In the genomic region with DNA sequence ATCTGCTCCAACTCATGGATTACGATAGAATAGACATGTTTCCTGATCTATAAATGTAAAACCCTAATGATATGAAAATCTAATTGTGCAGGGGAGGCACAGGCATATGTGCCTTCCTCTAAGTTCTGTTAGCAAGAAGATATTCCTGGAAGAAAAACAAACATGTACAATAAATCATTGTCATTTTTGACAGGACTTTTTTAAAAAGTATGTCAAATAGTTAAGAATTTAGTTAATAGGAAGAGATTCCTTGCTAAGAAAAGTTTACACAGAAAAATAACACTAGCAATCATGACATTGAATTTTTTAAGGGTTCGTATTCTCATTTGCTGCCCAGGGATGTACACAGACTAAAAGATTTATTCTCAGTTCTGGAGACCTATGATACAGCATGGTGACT, we compare ENCODE assay signal across 23 cellular contexts. TPM values are rescaled to one million over a fixed set of nuclear protein-coding genes. Genes with fewer than 3 reads are reported as not detected.
DNase-seq lines count a peak whose midpoint lies in the region; ATAC-seq and TF ChIP-seq lines count a peak whose summit lies in the region.
"Had no signal": no experiment of that assay in that cellular context is flagged by ENCODE, and none has a peak within 500 bp of the region (broad histone marks: within the 10 kb centered on the region; RNA-seq: fewer than 3 reads in every experiment).

No MANE protein-coding gene starts in this region.

- H3K36me3 Mint-ChIP-seq in activated T-cell treated with anti-CD3 and anti-CD28 coated beads, Interleukin-2, amount 50 U/mL, for 72 hours (ENCODE audit: insufficient read depth in 2 of 2): peaks cover 0 to 4% of the 10 kb centered on the region in 2 donors
- peaks cover 18% of the 10 kb centered on the region for H3K36me3 Mint-ChIP-seq in activated naive CD8-positive, alpha-beta T cell treated with anti-CD3 and anti-CD28 coated beads for 36 hours
- no peaks in the 10 kb centered on the region for H3K36me3 Mint-ChIP-seq in mesothelial cell of epicardium

- H3K36me3 ChIP-seq in fibroblast of lung (ENCODE audit: control insufficient read depth, insufficient read depth, low read length): no peaks in the 10 kb centered on the region
- H3K36me3 ChIP-seq: prostate gland, vagina had no signal

- no peaks in the 10 kb centered on the region for H3K27me3 ChIP-seq in fibroblast of lung (ENCODE audit: control insufficient read depth, insufficient read depth, low read length)
- H3K27me3 ChIP-seq: vagina had no signal

- no peak overlapping the region for H3K9ac ChIP-seq in fibroblast of lung (ENCODE audit: insufficient read depth, low read length)

- no peak overlapping the region for H3K4me3 ChIP-seq in fibroblast of lung (replicated peaks in 1 of 4; ENCODE audit: control extremely low read depth in 1 of 4, insufficient read depth in 1 of 4, low read depth in 3 of 4, low read length in 4 of 4)
- H3K4me3 ChIP-seq: prostate gland, vagina had no signal

- peak overlapping the region; percentile 85 for H3K27ac ChIP-seq in fibroblast of lung (ENCODE audit: insufficient read depth, low read length)
- H3K27ac ChIP-seq: prostate gland, VCaP had no signal

- no peak overlapping the region for H2AFZ ChIP-seq in fibroblast of lung (ENCODE audit: low read length)

- no peaks in the 10 kb centered on the region for H4K20me1 ChIP-seq in fibroblast of lung (ENCODE audit: control insufficient read depth, extremely low read depth, insufficient read depth, low read length)

- peaks cover 13% of the 10 kb centered on the region for H3K4me1 ChIP-seq in fibroblast of lung (ENCODE audit: control insufficient read depth, extremely low read depth, insufficient read depth, low read length)
- H3K4me1 ChIP-seq: Caco-2, prostate gland had no signal

- TF ChIP-seq CTCF in fibroblast of lung (conservative IDR thresholded peaks at IDR 0.05 in 1 of 2, IDR thresholded peaks at IDR 0.05 in 1 of 2; ENCODE audit: low read depth in 1 of 2, low read length in 2 of 2): no peak
- no peak for TF ChIP-seq CTCF in mesothelial cell of epicardium (IDR thresholded peaks at IDR 0.05; ENCODE audit: unreplicated experiment)

- H3K9me3 Mint-ChIP-seq in activated T-cell treated with anti-CD3 and anti-CD28 coated beads, Interleukin-2, amount 50 U/mL, for 72 hours: no peaks in the 10 kb centered on the region
- peaks cover 2% of the 10 kb centered on the region for H3K9me3 Mint-ChIP-seq in activated naive CD8-positive, alpha-beta T cell treated with anti-CD3 and anti-CD28 coated beads for 36 hours
- H3K9me3 Mint-ChIP-seq in mesothelial cell of epicardium: peaks cover 10% of the 10 kb centered on the region
- H3K9me3 Mint-ChIP-seq: central memory CD8-positive, alpha-beta T cell had no signal

- no peaks in the 10 kb centered on the region for H3K79me2 ChIP-seq in fibroblast of lung (ENCODE audit: control insufficient read depth, insufficient read depth, low read length)

- H3K27me3 Mint-ChIP-seq in activated T-cell treated with anti-CD3 and anti-CD28 coated beads, Interleukin-2, amount 50 U/mL, for 72 hours (ENCODE audit: low read depth): no peaks in the 10 kb centered on the region
- no peaks in the 10 kb centered on the region for H3K27me3 Mint-ChIP-seq in activated naive CD8-positive, alpha-beta T cell treated with anti-CD3 and anti-CD28 coated beads for 36 hours
- peaks cover 2% of the 10 kb centered on the region for H3K27me3 Mint-ChIP-seq in mesothelial cell of epicardium (ENCODE audit: low read depth)
- H3K27me3 Mint-ChIP-seq: central memory CD8-positive, alpha-beta T cell had no signal

- H3K4me3 Mint-ChIP-seq in activated T-cell treated with anti-CD3 and anti-CD28 coated beads, Interleukin-2, amount 50 U/mL, for 72 hours: peak overlapping the region; percentile 42 to 50
- no peak overlapping the region for H3K4me3 Mint-ChIP-seq in activated naive CD8-positive, alpha-beta T cell treated with anti-CD3 and anti-CD28 coated beads for 36 hours
- H3K4me3 Mint-ChIP-seq in mesothelial cell of epicardium: no peak overlapping the region
- H3K4me3 Mint-ChIP-seq: activated T-cell treated with anti-CD3 and anti-CD28 coated beads, Interleukin-2, amount 50 U/mL, for 4 hours; central memory CD8-positive, alpha-beta T cell had no signal

- H3K4me1 Mint-ChIP-seq in activated T-cell treated with anti-CD3 and anti-CD28 coated beads, Interleukin-2, amount 50 U/mL, for 72 hours (ENCODE audit: low read depth): peaks cover 53% of the 10 kb centered on the region
- peaks cover 60% of the 10 kb centered on the region for H3K4me1 Mint-ChIP-seq in activated naive CD8-positive, alpha-beta T cell treated with anti-CD3 and anti-CD28 coated beads for 36 hours
- H3K4me1 Mint-ChIP-seq in mesothelial cell of epicardium: peaks cover 21% of the 10 kb centered on the region
- H3K4me1 Mint-ChIP-seq: central memory CD8-positive, alpha-beta T cell had no signal

- ATAC-seq in activated T-cell treated with anti-CD3 and anti-CD28 coated beads, Interleukin-2, amount 50 U/mL, for 72 hours (replicated peaks in 1 of 2): no peak
- ATAC-seq: left colon had no signal

- no peaks in the 10 kb centered on the region for H3K9me3 ChIP-seq in fibroblast of lung (ENCODE audit: control insufficient read depth, insufficient read depth, low read depth, low read length)
- H3K9me3 ChIP-seq: Caco-2, prostate gland, vagina had no signal

- no peak for DNase-seq in activated T-cell treated with anti-CD3 and anti-CD28 coated beads, Interleukin-2, amount 50 U/mL, for 72 hours
- DNase-seq in activated T-cell treated with anti-CD3 and anti-CD28 coated beads, Interleukin-2, amount 50 U/mL, for 1 hour: no peak
- DNase-seq in activated naive CD8-positive, alpha-beta T cell treated with anti-CD3 and anti-CD28 coated beads for 36 hours: no peak
- DNase-seq in fibroblast of lung (ENCODE audit: low read depth in 2 of 2): peak in 1 of 2 donors; percentile 27
- peak; percentile 8 for DNase-seq in superior temporal gyrus (ENCODE audit: extremely low spot score)
- no peak for DNase-seq in mesothelial cell of epicardium (ENCODE audit: low spot score in 2 of 2, unreplicated experiment in 2 of 2)
- DNase-seq in NCI-H1417 (lab: John Stamatoyannopoulos, UW): no peak
- DNase-seq in NCI-H446 (lab: John Stamatoyannopoulos, UW): no peak
- DNase-seq: activated CD4-positive, alpha-beta T cell treated with anti-CD3 and anti-CD28 coated beads, Interleukin-2, amount 50 U/mL, for 48 hours; activated T-cell treated with anti-CD3 and anti-CD28 coated beads, Interleukin-2, amount 50 U/mL, for 4 hours; Caco-2; DND-41; erythroblast; GOT3; left colon; midbrain; NCI-H1694 treated with DMSO at 0.1 percent for 48 hours; SHP77 treated with DMSO at 0.1 percent for 48 hours; stimulated activated CD4-positive, alpha-beta T cell treated with anti-CD3 and anti-CD28 coated beads, Interleukin-4, amount 100 ng/mL, for 4 hours had no signal

- peak overlapping the region; percentile 69 for H3K4me2 ChIP-seq in fibroblast of lung (ENCODE audit: extremely low read depth, insufficient read depth, low read length)

- H3K27ac Mint-ChIP-seq in activated T-cell treated with anti-CD3 and anti-CD28 coated beads, Interleukin-2, amount 50 U/mL, for 72 hours: no peak overlapping the region
- H3K27ac Mint-ChIP-seq in activated naive CD8-positive, alpha-beta T cell treated with anti-CD3 and anti-CD28 coated beads for 36 hours: peak overlapping the region; percentile 83
- H3K27ac Mint-ChIP-seq in mesothelial cell of epicardium: no peak overlapping the region

RNA-seq across cellular contexts. Expression of a gene that starts 15.3 kb away (rescaled TPM):
- 100 to 1,000 TPM; 125 to 143 TPM for total RNA-seq in activated T-cell treated with anti-CD3 and anti-CD28 coated beads, Interleukin-2, amount 50 U/mL, for 72 hours
- 10 to 100 TPM; 71.9 to 81.8 TPM for total RNA-seq in activated naive CD8-positive, alpha-beta T cell treated with anti-CD3 and anti-CD28 coated beads for 36 hours
- 33.1 and 47.4 TPM in 2 replicates for total RNA-seq in fibroblast of lung
- 34.3 and 37.7 TPM in 2 replicates for polyA plus RNA-seq in fibroblast of lung
- 26.8 and 27.5 TPM in 2 replicates for polyA plus RNA-seq in fibroblast of lung (2012)
- polyA minus RNA-seq in fibroblast of lung (ENCODE audit: low replicate concordance): 33.3 and 119 TPM in 2 replicates
- total RNA-seq in mesothelial cell of epicardium: 88.9 to 111 TPM (median 97.0 TPM) in 3 replicates

Comparison
In these comparisons a context has a peak if more than half of its experiments do, and no peak if none do; other contexts are left out.
1. H3K4me3 Mint-ChIP-seq: peak in activated T-cell treated with anti-CD3 and anti-CD28 coated beads, Interleukin-2, amount 50 U/mL, for 72 hours (2 of 2); none in activated naive CD8-positive, alpha-beta T cell treated with anti-CD3 and anti-CD28 coated beads for 36 hours (single experiment) and mesothelial cell of epicardium (single experiment).